ENCODE assay signal across 12 cellular contexts in the genomic region with DNA sequence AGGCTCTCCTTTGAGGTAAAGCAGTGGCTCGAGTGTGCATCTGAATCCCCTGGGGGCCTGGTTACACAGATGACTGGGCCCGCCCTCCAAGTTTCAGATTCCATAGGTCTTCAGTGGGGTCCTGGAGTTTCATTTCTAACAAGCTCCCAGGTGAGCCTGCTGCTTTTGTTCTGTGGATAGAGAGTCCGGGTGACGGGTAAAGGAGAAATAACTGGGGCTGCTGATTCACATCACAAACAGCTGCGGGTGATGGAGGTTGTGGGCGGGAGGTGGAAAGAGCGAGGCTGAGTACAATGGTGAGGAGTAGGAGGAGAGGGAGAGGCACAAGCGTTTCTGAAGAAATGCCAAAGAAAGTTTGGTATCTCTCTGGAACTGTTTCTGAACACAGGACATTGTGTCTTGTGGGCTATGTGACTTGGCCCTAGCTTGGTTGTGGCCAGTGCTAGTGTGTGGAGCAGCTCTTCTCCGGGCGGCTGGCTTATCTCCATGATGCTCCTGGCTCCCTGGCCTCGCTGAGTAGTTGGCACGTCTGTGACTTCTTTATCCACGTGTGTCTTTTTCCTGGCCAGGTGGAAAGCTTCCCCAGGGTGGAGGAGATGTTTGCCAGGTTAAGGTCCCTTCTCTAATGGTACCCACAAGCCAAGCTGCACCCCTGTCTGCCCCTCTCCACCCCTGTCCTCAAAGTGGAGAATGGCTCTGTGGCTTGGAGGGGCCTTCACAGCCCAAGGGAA.
DNase-seq lines count a peak whose midpoint lies in the region; ATAC-seq, FAIRE-seq and TF ChIP-seq lines count a peak whose summit lies in the region.
"Had no signal": no experiment of that assay in that cellular context is flagged by ENCODE, and none has a peak within 500 bp of the region (broad histone marks: within the 10 kb centered on the region; RNA-seq: fewer than 3 reads in every experiment).

No MANE protein-coding gene starts in this region.

- no peaks in the 10 kb centered on the region for H3K27me3 Mint-ChIP-seq in activated CD4-positive, alpha-beta memory T cell treated with anti-CD3 and anti-CD28 coated beads for 36 hours
- peaks cover 4% of the 10 kb centered on the region for H3K27me3 Mint-ChIP-seq in activated CD4-positive, alpha-beta memory T cell treated with anti-CD3 and anti-CD28 coated beads, Interleukin-2, amount 10 ng/mL, durations not matched to agents 7 days and 5 days
- H3K27me3 Mint-ChIP-seq: effector memory CD8-positive, alpha-beta T cell had no signal

- no peak overlapping the region for H3K27ac ChIP-seq in keratinocyte (ENCODE audit: control insufficient read depth, insufficient read depth, low read length)
- H3K27ac ChIP-seq: uterus had no signal

- no peaks in the 10 kb centered on the region for H3K9me3 Mint-ChIP-seq in activated CD4-positive, alpha-beta memory T cell treated with anti-CD3 and anti-CD28 coated beads for 36 hours
- no peaks in the 10 kb centered on the region for H3K9me3 Mint-ChIP-seq in activated CD4-positive, alpha-beta memory T cell treated with anti-CD3 and anti-CD28 coated beads, Interleukin-2, amount 10 ng/mL, durations not matched to agents 7 days and 5 days
- H3K9me3 Mint-ChIP-seq: effector memory CD8-positive, alpha-beta T cell had no signal

- dilution Hi-C loops in keratinocyte (cut with MboI; ENCODE audit: extremely low pct_ligation_motif_present, low sequenced_read_pairs), result no loop called here

- no peaks in the 10 kb centered on the region for H3K79me2 ChIP-seq in keratinocyte (ENCODE audit: control insufficient read depth, insufficient read depth, low read length)

- H3K4me3 Mint-ChIP-seq in activated CD4-positive, alpha-beta memory T cell treated with anti-CD3 and anti-CD28 coated beads for 36 hours, result peak overlapping the region; percentile 16
- no peak overlapping the region for H3K4me3 Mint-ChIP-seq in activated CD4-positive, alpha-beta memory T cell treated with anti-CD3 and anti-CD28 coated beads, Interleukin-2, amount 10 ng/mL, durations not matched to agents 7 days and 5 days
- H3K4me3 Mint-ChIP-seq: effector memory CD8-positive, alpha-beta T cell had no signal

- no peaks in the 10 kb centered on the region for H3K36me3 Mint-ChIP-seq in activated CD4-positive, alpha-beta memory T cell treated with anti-CD3 and anti-CD28 coated beads for 36 hours
- H3K36me3 Mint-ChIP-seq in activated CD4-positive, alpha-beta memory T cell treated with anti-CD3 and anti-CD28 coated beads, Interleukin-2, amount 10 ng/mL, durations not matched to agents 7 days and 5 days (ENCODE audit: low read depth), result no peaks in the 10 kb centered on the region

- no peak overlapping the region for H3K27ac Mint-ChIP-seq in activated CD4-positive, alpha-beta memory T cell treated with anti-CD3 and anti-CD28 coated beads for 36 hours
- no peak overlapping the region for H3K27ac Mint-ChIP-seq in activated CD4-positive, alpha-beta memory T cell treated with anti-CD3 and anti-CD28 coated beads, Interleukin-2, amount 10 ng/mL, durations not matched to agents 7 days and 5 days

- no peak overlapping the region for H3K9ac ChIP-seq in keratinocyte (ENCODE audit: control insufficient read depth, extremely low read depth, insufficient read depth, low read length)

- no peaks in the 10 kb centered on the region for H4K20me1 ChIP-seq in keratinocyte (ENCODE audit: control insufficient read depth, extremely low read depth, insufficient read depth, low read length)

- POLR2A ChIA-PET in activated CD4-positive, alpha-beta memory T cell treated with anti-CD3 and anti-CD28 coated beads for 36 hours (lab: Charles Lee), result interaction anchor here (1.4 kb wide), 1 partner anchor 9 kb away, joined by 3 read pairs; no protein-coding TSS in a partner anchor
- POLR2A ChIA-PET in activated CD4-positive, alpha-beta memory T cell treated with anti-CD3 and anti-CD28 coated beads, Interleukin-2, amount 10 ng/mL, durations not matched to agents 7 days and 5 days (lab: Charles Lee), result no interaction called here

- H3K9me3 ChIP-seq in keratinocyte (ENCODE audit: control insufficient read depth, low read depth, low read length), result no peaks in the 10 kb centered on the region
- H3K9me3 ChIP-seq: uterus had no signal

- intact Hi-C loops in activated CD4-positive, alpha-beta memory T cell treated with anti-CD3 and anti-CD28 coated beads for 36 hours (cut with micrococcal nuclease), result loop anchor here (1.0 to 10.0 kb wide), 4 partner anchors 149 to 759 kb away; no protein-coding TSS in a partner anchor

- no peaks in the 10 kb centered on the region for H3K36me3 ChIP-seq in keratinocyte (ENCODE audit: control insufficient read depth in 2 of 2, extremely low read depth in 1 of 2, insufficient read depth in 2 of 2, low read length in 2 of 2)
- H3K36me3 ChIP-seq: uterus had no signal

- peaks cover 21% of the 10 kb centered on the region for H3K4me1 Mint-ChIP-seq in activated CD4-positive, alpha-beta memory T cell treated with anti-CD3 and anti-CD28 coated beads for 36 hours (ENCODE audit: low read depth)
- peaks cover 4% of the 10 kb centered on the region for H3K4me1 Mint-ChIP-seq in activated CD4-positive, alpha-beta memory T cell treated with anti-CD3 and anti-CD28 coated beads, Interleukin-2, amount 10 ng/mL, durations not matched to agents 7 days and 5 days

- no peaks in the 10 kb centered on the region for H3K9me1 ChIP-seq in keratinocyte (ENCODE audit: control insufficient read depth, extremely low read depth, insufficient read depth, low read length)

- CTCF ChIA-PET in activated CD4-positive, alpha-beta memory T cell treated with anti-CD3 and anti-CD28 coated beads for 36 hours (lab: Charles Lee), result interaction anchor here (0.7 to 3.9 kb wide), 9 partner anchors 78 to 831 kb away, joined by 3 to 21 read pairs (median 4); no protein-coding TSS in a partner anchor
- CTCF ChIA-PET in activated CD4-positive, alpha-beta memory T cell treated with anti-CD3 and anti-CD28 coated beads, Interleukin-2, amount 10 ng/mL, durations not matched to agents 7 days and 5 days (lab: Charles Lee), result interaction anchor here (0.9 to 4.9 kb wide), 3 partner anchors 126 to 310 kb away, joined by 3 to 17 read pairs (median 4); no protein-coding TSS in a partner anchor

- no peak for ATAC-seq in HG03354 (IDR thresholded peaks at IDR 0.05; ENCODE audit: poor library complexity, severe bottlenecking, unreplicated experiment)
- ATAC-seq: effector memory CD8-positive, alpha-beta T cell had no signal

- TF ChIP-seq CTCF in keratinocyte (optimal IDR thresholded peaks at IDR 0.05 in 1 of 3, IDR thresholded peaks at IDR 0.05 in 1 of 3, conservative IDR thresholded peaks at IDR 0.05 in 1 of 3; ENCODE audit: extremely low read depth in 1 of 3, insufficient read depth in 2 of 3, low read length in 3 of 3), result no peak

- peak overlapping the region; percentile 33 for H3K4me2 ChIP-seq in keratinocyte (ENCODE audit: control insufficient read depth, extremely low read depth, insufficient read depth, low read depth, low read length)

- peak; percentile 48 for FAIRE-seq in keratinocyte (lab: Jason Lieb, UNC)
- FAIRE-seq: islet of Langerhans, RCC 7860 had no signal

- no peak overlapping the region for H3K4me3 ChIP-seq in keratinocyte (ENCODE audit: control insufficient read depth in 2 of 3, extremely low read depth in 1 of 3, insufficient read depth in 2 of 3, low read depth in 1 of 3, low read length in 3 of 3)
- H3K4me3 ChIP-seq: uterus had no signal

- peak; percentile 87 for DNase-seq in activated CD4-positive, alpha-beta memory T cell treated with anti-CD3 and anti-CD28 coated beads for 36 hours
- no peak for DNase-seq in activated CD4-positive, alpha-beta memory T cell treated with anti-CD3 and anti-CD28 coated beads, Interleukin-2, amount 10 ng/mL, durations not matched to agents 7 days and 5 days
- peak; percentile 16 to 26 for DNase-seq in activated CD4-positive, alpha-beta T cell treated with anti-CD3 and anti-CD28 coated beads, Interleukin-2, amount 50 U/mL, for 24 hours (ENCODE audit: low read depth in 1 of 2, low spot score in 1 of 2)
- DNase-seq in keratinocyte (ENCODE audit: low read depth, low spot score) (no peak), cerebellar cortex (ENCODE audit: low spot score) (no peak), retina (no peak)
- peak; percentile 35 to 65 for DNase-seq in stimulated activated CD8-positive, alpha-beta memory T cell treated with anti-CD3 and anti-CD28 coated beads, Interleukin-15, amount 100 ng/mL, for 48 hours (ENCODE audit: low read depth in 2 of 2)
- DNase-seq: effector memory CD8-positive, alpha-beta T cell; uterus had no signal

- peaks cover 12% of the 10 kb centered on the region for H3K4me1 ChIP-seq in keratinocyte (ENCODE audit: control insufficient read depth, extremely low read depth, insufficient read depth, low read length)
- H3K4me1 ChIP-seq: uterus had no signal

- no peak overlapping the region for H2AFZ ChIP-seq in keratinocyte (ENCODE audit: control insufficient read depth, low read length)

- H3K27me3 ChIP-seq in keratinocyte (ENCODE audit: control insufficient read depth, extremely low read depth, insufficient read depth, low read length), result no peaks in the 10 kb centered on the region
- H3K27me3 ChIP-seq: uterus had no signal

Comparison
In these comparisons a context has a peak if more than half of its experiments do, and no peak if none do; other contexts are left out.
1. DNase-seq: peak in activated CD4-positive, alpha-beta memory T cell treated with anti-CD3 and anti-CD28 coated beads for 36 hours (single experiment), activated CD4-positive, alpha-beta T cell treated with anti-CD3 and anti-CD28 coated beads, Interleukin-2, amount 50 U/mL, for 24 hours (2 of 2) and stimulated activated CD8-positive, alpha-beta memory T cell treated with anti-CD3 and anti-CD28 coated beads, Interleukin-15, amount 100 ng/mL, for 48 hours (2 of 2); none in activated CD4-positive, alpha-beta memory T cell treated with anti-CD3 and anti-CD28 coated beads, Interleukin-2, amount 10 ng/mL, durations not matched to agents 7 days and 5 days (single experiment), keratinocyte (single experiment), cerebellar cortex (single experiment) and retina (single experiment).